In genomic region chr16:3731126-3731935, GRCh38 we compare ENCODE assay signal across 32 cellular contexts. TPM values are rescaled to one million over a fixed set of nuclear protein-coding genes. Genes with fewer than 3 reads are reported as not detected.
DNase-seq lines count a peak whose midpoint lies in the region; ATAC-seq and TF ChIP-seq lines count a peak whose summit lies in the region.
"Had no signal": no experiment of that assay in that cellular context is flagged by ENCODE, and none has a peak within 500 bp of the region (broad histone marks: within the 10 kb centered on the region; RNA-seq: fewer than 3 reads in every experiment).

No MANE protein-coding gene starts in this region.

- no peaks in the 10 kb centered on the region for H3K9me3 Mint-ChIP-seq in activated CD4-positive, alpha-beta T cell treated with anti-CD3 and anti-CD28 coated beads, Interleukin-2, amount 10 ng/mL, durations not matched to agents 7 days and 5 days
- H3K9me3 Mint-ChIP-seq in endodermal cell, result peaks cover 5% of the 10 kb centered on the region
- H3K9me3 Mint-ChIP-seq: activated CD4-positive, alpha-beta memory T cell treated with anti-CD3 and anti-CD28 coated beads for 36 hours; mesothelial cell of epicardium had no signal

- H3K36me3 ChIP-seq in HCT116 (ENCODE audit: control insufficient read depth in 1 of 2, insufficient read depth in 2 of 2, low read length in 2 of 2) (peaks cover 19 to 22% of the 10 kb centered on the region in 2 experiments; a peak in 3 of 4 replicates), endodermal cell (ENCODE audit: control insufficient read depth, insufficient read depth, low read length) (peaks cover 67% of the 10 kb centered on the region), MG63 (peaks cover 77% of the 10 kb centered on the region), MM.1S (replicated peaks; ENCODE audit: insufficient read depth, low read length) (peaks cover 3% of the 10 kb centered on the region)

- TF ChIP-seq CTCF in HCT116 (IDR thresholded peaks at IDR 0.05 in 2 of 3, conservative IDR thresholded peaks at IDR 0.05 in 1 of 3; ENCODE audit: borderline replicate concordance in 1 of 3, insufficient read depth in 1 of 3, low read depth in 2 of 3, low read length in 2 of 3), result no peak
- peak; percentile 36 for TF ChIP-seq CTCF in endodermal cell (conservative IDR thresholded peaks at IDR 0.05)
- TF ChIP-seq CTCF in MM.1S (IDR thresholded peaks at IDR 0.05; ENCODE audit: low read length), result no peak

- POLR2A ChIA-PET in activated CD4-positive, alpha-beta T cell treated with anti-CD3 and anti-CD28 coated beads, Interleukin-2, amount 10 ng/mL, durations not matched to agents 7 days and 5 days (lab: Charles Lee), result no interaction called here
- POLR2A ChIA-PET in HCT116 (lab: Charles Lee), result no interaction called here

- no peak for TF ChIP-seq POLR2A in HCT116 (IDR thresholded peaks at IDR 0.05; ENCODE audit: borderline replicate concordance, extremely low read depth, insufficient read depth, insufficient read length)

- H3K79me2 ChIP-seq in HCT116 (ENCODE audit: insufficient read depth, low read length) (no peaks in the 10 kb centered on the region), MM.1S (ENCODE audit: low read length) (no peaks in the 10 kb centered on the region)

- RAD21 ChIA-PET in HCT116 (lab: Charles Lee; ENCODE audit: low non-redundant PET in 1 of 2, low total read pairs in 2 of 2, uncharacterized antibody in 2 of 2, unreplicated experiment in 2 of 2), result no interaction called here

- H3K36me3 Mint-ChIP-seq in activated CD4-positive, alpha-beta T cell treated with anti-CD3 and anti-CD28 coated beads, Interleukin-2, amount 10 ng/mL, durations not matched to agents 7 days and 5 days (ENCODE audit: low read depth), result peaks cover 52% of the 10 kb centered on the region
- H3K36me3 Mint-ChIP-seq in endodermal cell (ENCODE audit: low read depth), result peaks cover 83% of the 10 kb centered on the region

- CTCF ChIA-PET in activated CD4-positive, alpha-beta T cell treated with anti-CD3 and anti-CD28 coated beads, Interleukin-2, amount 10 ng/mL, durations not matched to agents 7 days and 5 days (lab: Charles Lee), result interaction anchor here (1.2 kb wide), 1 partner anchor 20 kb away, joined by 3 read pairs; no protein-coding TSS in a partner anchor
- CTCF ChIA-PET in HCT116 (lab: Charles Lee), result no interaction called here

- no peaks in the 10 kb centered on the region for H3K27me3 Mint-ChIP-seq in activated CD4-positive, alpha-beta T cell treated with anti-CD3 and anti-CD28 coated beads, Interleukin-2, amount 10 ng/mL, durations not matched to agents 7 days and 5 days
- H3K27me3 Mint-ChIP-seq in endodermal cell (ENCODE audit: insufficient read depth), result no peaks in the 10 kb centered on the region
- H3K27me3 Mint-ChIP-seq: activated CD4-positive, alpha-beta memory T cell treated with anti-CD3 and anti-CD28 coated beads for 36 hours had no signal

- H3K4me3 Mint-ChIP-seq in activated CD4-positive, alpha-beta T cell treated with anti-CD3 and anti-CD28 coated beads, Interleukin-2, amount 10 ng/mL, durations not matched to agents 7 days and 5 days, result no peak overlapping the region
- no peak overlapping the region for H3K4me3 Mint-ChIP-seq in endodermal cell
- H3K4me3 Mint-ChIP-seq: activated CD4-positive, alpha-beta memory T cell treated with anti-CD3 and anti-CD28 coated beads for 36 hours; mesothelial cell of epicardium had no signal

- H3K4me1 Mint-ChIP-seq in activated CD4-positive, alpha-beta T cell treated with anti-CD3 and anti-CD28 coated beads, Interleukin-2, amount 10 ng/mL, durations not matched to agents 7 days and 5 days, result peaks cover 2% of the 10 kb centered on the region
- peaks cover 5% of the 10 kb centered on the region for H3K4me1 Mint-ChIP-seq in endodermal cell
- H3K4me1 Mint-ChIP-seq: mesothelial cell of epicardium had no signal

- no peaks in the 10 kb centered on the region for H3K4me1 ChIP-seq in HCT116 (ENCODE audit: control insufficient read depth in 1 of 2, insufficient read depth in 2 of 2, low read length in 2 of 2)
- H3K4me1 ChIP-seq in endodermal cell (ENCODE audit: control insufficient read depth, insufficient read depth, low read length), result no peaks in the 10 kb centered on the region
- H3K4me1 ChIP-seq in MM.1S (ENCODE audit: low read length), result no peaks in the 10 kb centered on the region
- H3K4me1 ChIP-seq: adrenal gland, heart right ventricle, prostate gland had no signal

- intact Hi-C loops in HCT116 (cut with micrococcal nuclease), result no loop called here
- intact Hi-C loops in posterior vena cava (cut with DNase I), result no loop called here

- peak; percentile 58; the same call in 1 of the 2 replicates for ATAC-seq in HCT116
- ATAC-seq in HG02642 (IDR thresholded peaks at IDR 0.05; ENCODE audit: poor library complexity, unreplicated experiment), result no peak
- ATAC-seq: activated CD4-positive, CD25-positive, alpha-beta regulatory T cell treated with anti-CD3 and anti-CD28 coated beads, Interleukin-2, amount 50 U/mL, for 24 hours; heart right ventricle; sciatic nerve had no signal

- H3K27ac ChIP-seq in HCT116 (ENCODE audit: low read depth, low read length) (no peak overlapping the region), endodermal cell (ENCODE audit: low read depth, low read length) (no peak overlapping the region), MM.1S (ENCODE audit: low read length) (no peak overlapping the region)
- H3K27ac ChIP-seq: 22Rv1, adrenal gland, C4-2B, heart right ventricle, neutrophil, prostate gland had no signal

- H3K27ac Mint-ChIP-seq in activated CD4-positive, alpha-beta T cell treated with anti-CD3 and anti-CD28 coated beads, Interleukin-2, amount 10 ng/mL, durations not matched to agents 7 days and 5 days, result peak overlapping the region; percentile 57
- peak overlapping the region; percentile 13 for H3K27ac Mint-ChIP-seq in endodermal cell
- H3K27ac Mint-ChIP-seq: activated CD4-positive, alpha-beta memory T cell treated with anti-CD3 and anti-CD28 coated beads for 36 hours; mesothelial cell of epicardium had no signal

- no peak for TF ChIP-seq RAD21 in HCT116 (IDR thresholded peaks at IDR 0.05; ENCODE audit: low read depth)

- H3K4me3 ChIP-seq in HCT116 (replicated peaks in 1 of 2; ENCODE audit: low read depth in 1 of 2, low read length in 2 of 2) (no peak overlapping the region), endodermal cell (ENCODE audit: low read length) (no peak overlapping the region), MG63 (no peak overlapping the region), MM.1S (ENCODE audit: low read length) (no peak overlapping the region)
- H3K4me3 ChIP-seq: adrenal gland, heart right ventricle, prostate gland had no signal

- H3K9me3 ChIP-seq in HCT116 (ENCODE audit: control insufficient read depth in 1 of 2, insufficient read depth in 1 of 2, low read depth in 1 of 2, low read length in 2 of 2), result no peaks in the 10 kb centered on the region
- H3K9me3 ChIP-seq in endodermal cell (ENCODE audit: control insufficient read depth, low read length), result no peaks in the 10 kb centered on the region
- H3K9me3 ChIP-seq in MG63, result no peaks in the 10 kb centered on the region
- H3K9me3 ChIP-seq in MM.1S (replicated peaks; ENCODE audit: insufficient read depth, low read length), result no peaks in the 10 kb centered on the region
- H3K9me3 ChIP-seq: adrenal gland, heart right ventricle, neutrophil, prostate gland had no signal

- H3K9me2 ChIP-seq in HCT116 (ENCODE audit: insufficient read depth) (no peaks in the 10 kb centered on the region), MM.1S (replicated peaks; ENCODE audit: insufficient read depth, low read length) (no peaks in the 10 kb centered on the region)

- DNase-seq in activated CD4-positive, alpha-beta T cell treated with anti-CD3 and anti-CD28 coated beads, Interleukin-2, amount 10 ng/mL, durations not matched to agents 7 days and 5 days, result no peak
- DNase-seq in activated CD4-positive, alpha-beta T cell treated with anti-CD3 and anti-CD28 coated beads for 4 hours, result no peak
- no peak for DNase-seq in HCT116 (ENCODE audit: low read depth, low spot score)
- DNase-seq in endodermal cell, result no peak
- DNase-seq in posterior vena cava (ENCODE audit: low spot score), result peak; percentile 69
- DNase-seq in MG63, result no peak
- no peak for DNase-seq in MM.1S
- DNase-seq: activated CD4-positive, alpha-beta memory T cell treated with anti-CD3 and anti-CD28 coated beads for 36 hours; activated CD8-positive, alpha-beta memory T cell treated with anti-CD3 and anti-CD28 coated beads, Interleukin-2, amount 50 U/mL, for 48 hours; activated effector memory CD4-positive, alpha-beta T cell treated with anti-CD3 and anti-CD28 coated beads, Interleukin-2, amount 50 U/mL, for 16 hours; DND-41; foreskin melanocyte; GF-D8; heart right ventricle; KG1; NCI-H1417; NCI-H2081 treated with DMSO at 0.1 percent for 48 hours; NCI-H226; NCI-H69; SHP77 treated with DMSO at 0.1 percent for 48 hours; stimulated activated CD4-positive, alpha-beta T cell treated with anti-CD3 and anti-CD28 coated beads, Interleukin-4, amount 100 ng/mL, for 24 hours; T-helper 2 cell; trophoblast cell had no signal

- H2AFZ ChIP-seq in HCT116 (ENCODE audit: low read depth, low read length, poor library complexity, severe bottlenecking), result no peak overlapping the region
- H2AFZ ChIP-seq in MM.1S (ENCODE audit: low read length), result no peak overlapping the region

- H4K20me1 ChIP-seq in HCT116 (ENCODE audit: insufficient read depth) (no peaks in the 10 kb centered on the region), MM.1S (ENCODE audit: insufficient read depth, low read length) (no peaks in the 10 kb centered on the region)

- H3K27me3 ChIP-seq in HCT116 (ENCODE audit: insufficient read depth, low read length) (no peaks in the 10 kb centered on the region), endodermal cell (ENCODE audit: control insufficient read depth, insufficient read depth, low read length, poor library complexity, severe bottlenecking) (no peaks in the 10 kb centered on the region), MG63 (no peaks in the 10 kb centered on the region), MM.1S (replicated peaks; ENCODE audit: insufficient read depth, low read length) (no peaks in the 10 kb centered on the region)
- H3K27me3 ChIP-seq: adrenal gland, heart right ventricle, neutrophil had no signal

- BruUV-seq in HCT116 (replicated peaks; lab: Mats Ljungman, UMichigan), result no TSS peak

- no peaks in the 10 kb centered on the region for H3F3A ChIP-seq in MM.1S (ENCODE audit: insufficient read depth, low read length)

- H3K4me2 ChIP-seq in HCT116 (ENCODE audit: low read length) (no peak overlapping the region), MM.1S (ENCODE audit: low read depth, low read length) (no peak overlapping the region)

- 96 to 98% methylated on average over 31 to 34 of the region's 34 CpGs for WGBS in endodermal cell (ENCODE audit: insufficient coverage in 1 of 2, insufficient read length in 1 of 2), 2 experiments

- H3K9ac ChIP-seq in HCT116 (ENCODE audit: low read length) (no peak overlapping the region), endodermal cell (ENCODE audit: extremely low read depth, low read length, poor library complexity, severe bottlenecking) (no peak overlapping the region), MM.1S (ENCODE audit: low read length) (no peak overlapping the region)

RNA-seq across cellular contexts. Expression of gene TRAP1, which starts 14.0 kb away (rescaled TPM):
- 100 to 1,000 TPM in 1 of 2 experiments, 10 to 100 TPM in 1; 99.5 to 101 TPM for total RNA-seq in activated CD4-positive, alpha-beta T cell treated with anti-CD3 and anti-CD28 coated beads, Interleukin-2, amount 10 ng/mL, durations not matched to agents 7 days and 5 days
- total RNA-seq in HCT116 (2021; ENCODE audit: unreplicated experiment) (416 TPM), endodermal cell (100 to 1,000 TPM; 144 to 156 TPM), posterior vena cava (10 to 100 TPM; 61.4 to 65.0 TPM)
- 490 and 552 TPM in 2 replicates for polyA plus RNA-seq in HCT116 (2012)
- polyA plus RNA-seq in endodermal cell (2013, experiment 1 of 2), result 114 TPM
- polyA plus RNA-seq in endodermal cell (2013, experiment 2 of 2), result 102 TPM
- total RNA-seq in MG63 (2014; rRNA removed; shearing (Covaris generic); ENCODE audit: low replicate concordance), result 91.1 and 96.3 TPM in 2 replicates
